10 cellular contexts compared by ENCODE assay signal in the genomic region with DNA sequence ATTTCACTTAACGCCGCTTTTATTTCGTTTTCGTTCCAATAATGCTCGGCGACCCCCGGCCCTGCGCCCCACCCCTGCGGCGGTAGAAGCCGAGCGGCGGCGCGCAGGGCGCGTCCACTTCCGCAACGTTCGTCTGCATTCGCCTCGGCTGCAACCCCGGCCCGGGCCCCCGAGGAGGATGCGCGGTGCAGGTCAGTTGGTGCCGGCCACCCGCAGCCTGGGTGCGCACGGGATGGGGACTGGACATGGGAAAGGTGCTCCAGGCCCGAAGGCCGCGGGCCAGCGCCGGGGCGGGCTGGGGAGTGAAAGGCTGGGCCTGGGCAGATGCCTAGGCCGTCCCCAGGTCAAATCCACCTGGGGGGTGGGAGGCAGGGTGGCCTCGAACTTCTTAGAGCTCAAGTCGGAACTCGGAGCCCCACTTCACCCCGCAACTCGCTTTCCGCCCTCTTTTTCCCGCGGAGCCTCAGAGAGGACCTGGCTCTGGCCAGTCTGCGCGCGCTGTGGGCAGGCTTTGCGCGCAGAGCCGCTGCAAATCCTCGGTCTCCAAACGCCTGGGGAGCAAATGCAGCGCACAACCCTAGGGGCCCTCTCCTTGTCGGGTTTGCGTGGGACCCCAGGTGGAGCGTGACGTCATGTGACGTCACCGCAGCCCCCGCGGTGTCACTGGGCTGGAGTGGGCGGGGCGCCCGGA. TPM values are rescaled to one million over a fixed set of nuclear protein-coding genes. Genes with fewer than 3 reads are reported as not detected.
DNase-seq lines count a peak whose midpoint lies in the region; ATAC-seq and TF ChIP-seq lines count a peak whose summit lies in the region.
"Had no signal": no experiment of that assay in that cellular context is flagged by ENCODE, and none has a peak within 500 bp of the region (broad histone marks: within the 10 kb centered on the region; RNA-seq: fewer than 3 reads in every experiment).

No MANE protein-coding gene starts in this region.

- H3K4me3 Mint-ChIP-seq in glutamatergic neuron (ENCODE audit: unreplicated experiment): peak overlapping the region; percentile 99
- H3K4me3 Mint-ChIP-seq in progenitor cell of endocrine pancreas (ENCODE audit: low read depth): no peak overlapping the region

- TF ChIP-seq CTCF in MM.1S (IDR thresholded peaks at IDR 0.05; ENCODE audit: low read length) (no peak), glutamatergic neuron (IDR thresholded peaks at IDR 0.05; ENCODE audit: partially characterized antibody, unreplicated experiment) (no peak), progenitor cell of endocrine pancreas (IDR thresholded peaks at IDR 0.05; ENCODE audit: unreplicated experiment) (no peak)

- H3K27me3 ChIP-seq in MM.1S (replicated peaks; ENCODE audit: insufficient read depth, low read length): peaks cover 16% of the 10 kb centered on the region

- no peaks in the 10 kb centered on the region for H3K9me2 ChIP-seq in MM.1S (replicated peaks; ENCODE audit: insufficient read depth, low read length)

- no peaks in the 10 kb centered on the region for H4K20me1 ChIP-seq in MM.1S (ENCODE audit: insufficient read depth, low read length)

- no peaks in the 10 kb centered on the region for H3K36me3 ChIP-seq in MM.1S (replicated peaks; ENCODE audit: insufficient read depth, low read length)

- H3K79me2 ChIP-seq in MM.1S (ENCODE audit: low read length): no peaks in the 10 kb centered on the region

- H3K36me3 Mint-ChIP-seq in glutamatergic neuron (ENCODE audit: unreplicated experiment) (peaks cover 17% of the 10 kb centered on the region), progenitor cell of endocrine pancreas (ENCODE audit: insufficient read depth) (no peaks in the 10 kb centered on the region)

- peaks cover 16% of the 10 kb centered on the region for H3K4me1 Mint-ChIP-seq in glutamatergic neuron (ENCODE audit: low read depth, unreplicated experiment)
- peaks cover 4% of the 10 kb centered on the region for H3K4me1 Mint-ChIP-seq in progenitor cell of endocrine pancreas (ENCODE audit: low read depth)

- no peak overlapping the region for H3K27ac ChIP-seq in MM.1S (ENCODE audit: low read length)
- H3K27ac ChIP-seq: 22Rv1 had no signal

- no peak overlapping the region for H3K4me3 ChIP-seq in MM.1S (ENCODE audit: low read length)

- H2AFZ ChIP-seq in MM.1S (ENCODE audit: low read length): no peak overlapping the region

- no peaks in the 10 kb centered on the region for H3K9me3 ChIP-seq in MM.1S (replicated peaks; ENCODE audit: insufficient read depth, low read length)

- peak; percentile 38 for DNase-seq in DMS 273 (lab: John Stamatoyannopoulos, UW; ENCODE audit: unreplicated experiment)
- no peak for DNase-seq in DMS 273 treated with DMSO at 0.1 percent for 48 hours (lab: John Stamatoyannopoulos, UW)
- no peak for DNase-seq in MM.1S
- DNase-seq in glutamatergic neuron: peak; percentile 67
- DNase-seq in progenitor cell of endocrine pancreas (ENCODE audit: low spot score, unreplicated experiment): no peak
- DNase-seq in NCI-H510A (lab: John Stamatoyannopoulos, UW): no peak
- DNase-seq in germinal center (ENCODE audit: low spot score): no peak

- H3K4me2 ChIP-seq in MM.1S (ENCODE audit: low read depth, low read length): peak overlapping the region; percentile 9; the same call in 1 of the 2 replicates

- H3K9ac ChIP-seq in MM.1S (ENCODE audit: low read length): no peak overlapping the region

- no peaks in the 10 kb centered on the region for H3K4me1 ChIP-seq in MM.1S (ENCODE audit: low read length)

- H3K27me3 Mint-ChIP-seq in glutamatergic neuron (ENCODE audit: unreplicated experiment) (peaks cover 52% of the 10 kb centered on the region), progenitor cell of endocrine pancreas (peaks cover 78% of the 10 kb centered on the region)

- H3F3A ChIP-seq in MM.1S (ENCODE audit: insufficient read depth, low read length): no peaks in the 10 kb centered on the region

- H3K27ac Mint-ChIP-seq in glutamatergic neuron (ENCODE audit: unreplicated experiment): peak overlapping the region; percentile 94
- H3K27ac Mint-ChIP-seq in progenitor cell of endocrine pancreas: peak overlapping the region; percentile 49

- ATAC-seq in HG02763 (IDR thresholded peaks at IDR 0.05; ENCODE audit: unreplicated experiment): no peak

- H3K9me3 Mint-ChIP-seq in glutamatergic neuron (ENCODE audit: unreplicated experiment) (peaks cover 47% of the 10 kb centered on the region), progenitor cell of endocrine pancreas (ENCODE audit: low read depth) (no peaks in the 10 kb centered on the region)

RNA-seq across cellular contexts. Expression of a gene that starts 3.2 kb away (rescaled TPM):
- total RNA-seq in glutamatergic neuron (ENCODE audit: unreplicated experiment): 161 TPM
- total RNA-seq in progenitor cell of endocrine pancreas: not detected in 2 replicates
- total RNA-seq: MCF 10A had no signal

Comparison
In these comparisons a context has a peak if more than half of its experiments do, and no peak if none do; other contexts are left out.
1. DNase-seq: peak in DMS 273 (single experiment) and glutamatergic neuron (single experiment); none in DMS 273 treated with DMSO at 0.1 percent for 48 hours (single experiment), MM.1S (single experiment), progenitor cell of endocrine pancreas (single experiment), NCI-H510A (single experiment) and germinal center (single experiment).
2. RNA of a gene that starts 3.2 kb away (total RNA-seq): 161 TPM in glutamatergic neuron (single experiment); not detected in progenitor cell of endocrine pancreas; every median in the first group is over 100 times any median in the second.